ENCODE assay signal across 1 cellular context in the genomic region with DNA sequence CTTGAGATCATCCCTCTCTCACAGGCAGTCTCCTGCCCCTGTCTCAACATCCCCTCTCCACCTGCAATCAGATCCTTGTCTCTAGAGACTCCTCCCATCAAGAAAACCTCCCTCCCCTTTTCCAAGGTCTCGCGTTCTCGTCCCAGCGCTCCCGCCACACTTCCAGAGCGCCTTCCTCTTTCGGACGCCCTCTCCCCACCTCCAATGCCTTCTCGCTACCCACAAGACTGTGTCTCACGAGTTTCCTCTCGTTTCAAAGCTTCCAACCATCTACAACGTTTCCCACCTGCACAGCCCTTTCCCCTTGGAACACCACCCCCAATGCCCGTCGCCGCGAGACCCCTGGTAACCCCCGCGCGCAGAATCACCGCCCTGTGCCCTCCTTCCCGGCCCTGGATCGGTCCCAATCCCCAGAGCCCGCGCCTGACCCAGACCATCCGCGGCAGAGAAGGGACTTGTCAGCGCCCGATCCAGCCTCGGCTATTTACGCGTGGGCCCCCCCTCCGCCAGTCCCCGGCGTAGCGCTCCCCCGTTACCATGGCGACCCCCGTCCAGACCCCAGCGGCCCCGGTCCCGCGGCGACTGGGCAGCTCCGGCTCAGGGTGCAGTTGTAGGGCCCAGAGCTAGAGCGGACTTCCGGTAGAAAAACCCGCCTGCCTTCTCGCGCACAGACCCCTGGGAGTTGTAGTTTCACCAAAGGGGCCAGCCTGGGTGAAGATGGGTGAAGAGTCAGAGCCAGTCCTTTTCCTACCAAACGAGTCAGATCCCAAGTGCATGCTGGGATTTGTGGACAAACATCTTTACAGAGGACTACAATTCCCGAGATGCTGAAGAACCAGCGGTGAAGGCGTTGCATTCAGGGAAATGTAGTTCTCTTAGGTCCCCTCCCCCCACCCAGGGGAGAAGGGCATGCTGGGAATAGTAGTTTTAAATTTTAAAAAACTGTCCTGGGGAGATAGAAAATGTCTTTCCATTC.
TF ChIP-seq lines count a peak whose summit lies in the region.

A gene (minus strand): TSS at position 619 of the 976 bp plus-strand sequence. CDS start 80 bp downstream, at position 539.

TF ChIP-seq in K562, 482 proteins besides CTCF, POLR2A, EP300 and RAD21 (continued from another document and continues in another):
- TF ChIP-seq U2AF1 (optimal IDR thresholded peaks at IDR 0.05; ENCODE audit: low read depth, low read length) (no peak), JUN (IDR thresholded peaks at IDR 0.05; ENCODE audit: borderline replicate concordance, low read depth, low read length) (peak; percentile 77), JUN (CRISPR knock-in tag; IDR thresholded peaks at IDR 0.05; ENCODE audit: borderline replicate concordance) (no peak), SMAD2 (IDR thresholded peaks at IDR 0.05; ENCODE audit: low read depth, low read length) (no peak), ZNF561 (CRISPR knock-in tag; conservative IDR thresholded peaks at IDR 0.05) (no peak), POLR3A (IDR thresholded peaks at IDR 0.05; ENCODE audit: borderline replicate concordance, extremely low read depth, insufficient read depth, insufficient read length) (no peak), PRMT5 (CRISPR knock-in tag; IDR thresholded peaks at IDR 0.05) (no peak), RBM25 (IDR thresholded peaks at IDR 0.05; ENCODE audit: low read depth, low read length, severe bottlenecking) (no peak), SMARCC2 (IDR thresholded peaks at IDR 0.05; ENCODE audit: low read depth) (no peak), ZNF766 (CRISPR knock-in tag; conservative IDR thresholded peaks at IDR 0.05) (peak; percentile 99), ZFPM2 (CRISPR knock-in tag; IDR thresholded peaks at IDR 0.05) (no peak), ZNF583 (CRISPR knock-in tag; IDR thresholded peaks at IDR 0.05) (peak; percentile 58; the same call in 1 of the 2 replicates), SOX6 (IDR thresholded peaks at IDR 0.05) (no peak), MYBL2 (IDR thresholded peaks at IDR 0.05; ENCODE audit: low read depth) (no peak), MYBL2 (CRISPR knock-in tag; IDR thresholded peaks at IDR 0.05; ENCODE audit: borderline replicate concordance) (no peak), SMARCA4 (IDR thresholded peaks at IDR 0.05) (peak; percentile 46; the same call in 1 of the 2 replicates), NR2F6 (CRISPR knock-in tag; IDR thresholded peaks at IDR 0.05) (no peak), HLTF (IDR thresholded peaks at IDR 0.05) (peak; percentile 67; the same call in 1 of the 2 replicates), SMC3 (conservative IDR thresholded peaks at IDR 0.05; ENCODE audit: insufficient read depth, low read depth, low read length) (no peak), FOXK1 (CRISPR knock-in tag; IDR thresholded peaks at IDR 0.05; ENCODE audit: borderline replicate concordance) (0 out of 2 replicates have a peak, but pooled peaks have one; percentile 37), CREBBP (IDR thresholded peaks at IDR 0.05; ENCODE audit: low read depth, low read length) (no peak), ZBTB17 (CRISPR knock-in tag; IDR thresholded peaks at IDR 0.05) (0 out of 2 replicates have a peak, but pooled peaks have one; percentile 64), HEY1 (CRISPR knock-in tag; IDR thresholded peaks at IDR 0.05; ENCODE audit: borderline replicate concordance) (no peak), SETDB1 (IDR thresholded peaks at IDR 0.05; ENCODE audit: low read length) (no peak), RUNX1 (IDR thresholded peaks at IDR 0.05; ENCODE audit: low read depth) (no peak), ZNF133 (CRISPR knock-in tag; IDR thresholded peaks at IDR 0.05) (no peak), ZSCAN32 (CRISPR knock-in tag; IDR thresholded peaks at IDR 0.05) (no peak), KLF16 (IDR thresholded peaks at IDR 0.05) (no peak), ZNF232 (CRISPR knock-in tag; IDR thresholded peaks at IDR 0.05) (no peak), SMARCE1 (IDR thresholded peaks at IDR 0.05) (no peak; the same call in none of the 2 replicates), PHB (CRISPR knock-in tag; IDR thresholded peaks at IDR 0.05) (peak; percentile 27; the same call in 1 of the 2 replicates), MCM2 (IDR thresholded peaks at IDR 0.05; ENCODE audit: low read depth) (no peak), PCBP1 (IDR thresholded peaks at IDR 0.05; ENCODE audit: low read depth, low read length, poor library complexity, severe bottlenecking) (peak; percentile 68), CC2D1A (IDR thresholded peaks at IDR 0.05) (no peak), ZFP1 (CRISPR knock-in tag; IDR thresholded peaks at IDR 0.05) (no peak), ILF3 (IDR thresholded peaks at IDR 0.05; ENCODE audit: borderline replicate concordance) (no peak), COPS2 (conservative IDR thresholded peaks at IDR 0.05) (no peak), NR2C2 (CRISPR knock-in tag; IDR thresholded peaks at IDR 0.05) (peak; percentile 82), NR2C2 (tag; IDR thresholded peaks at IDR 0.05) (peak; percentile 95), PTRF (tag; IDR thresholded peaks at IDR 0.05) (no peak), ZNF699 (CRISPR knock-in tag; IDR thresholded peaks at IDR 0.05; ENCODE audit: insufficient replicate concordance) (no peak), THRAP3 (IDR thresholded peaks at IDR 0.05; ENCODE audit: borderline replicate concordance) (no peak), NONO (IDR thresholded peaks at IDR 0.05; ENCODE audit: low read depth in 2 of 2, low read length in 1 of 2) (no peak), BCL6 (CRISPR knock-in tag; IDR thresholded peaks at IDR 0.05) (peak; percentile 84), RBM14 (IDR thresholded peaks at IDR 0.05; ENCODE audit: borderline replicate concordance, insufficient read depth, low read depth, low read length) (no peak), DACH1 (IDR thresholded peaks at IDR 0.05; ENCODE audit: partially characterized antibody) (no peak), BRCA1 (IDR thresholded peaks at IDR 0.05) (no peak), BRCA1 (CRISPR knock-in tag; IDR thresholded peaks at IDR 0.05) (no peak), ETV6 (IDR thresholded peaks at IDR 0.05; ENCODE audit: borderline replicate concordance in 1 of 2, low read depth in 2 of 2, low read length in 1 of 2) (no peak), ETV6 (CRISPR knock-in tag; IDR thresholded peaks at IDR 0.05; ENCODE audit: borderline replicate concordance) (no peak), MYNN (IDR thresholded peaks at IDR 0.05) (no peak; the same call in 1 of the 2 replicates), MYNN (CRISPR knock-in tag; IDR thresholded peaks at IDR 0.05) (no peak), ZNF12 (CRISPR knock-in tag; IDR thresholded peaks at IDR 0.05) (peak; percentile 76; the same call in 1 of the 2 replicates), ZNF175 (CRISPR knock-in tag; IDR thresholded peaks at IDR 0.05; ENCODE audit: low read depth) (peak; percentile 97), HNRNPUL1 (IDR thresholded peaks at IDR 0.05; ENCODE audit: low read length) (no peak), MTA3 (IDR thresholded peaks at IDR 0.05; ENCODE audit: borderline replicate concordance) (peak; percentile 79; the same call in 1 of the 2 replicates), ZNF830 (CRISPR knock-in tag; IDR thresholded peaks at IDR 0.05) (0 out of 2 replicates have a peak, but pooled peaks have one; percentile 46), NFXL1 (CRISPR knock-in tag; IDR thresholded peaks at IDR 0.05) (no peak), ZBTB1 (CRISPR knock-in tag; IDR thresholded peaks at IDR 0.05; ENCODE audit: borderline replicate concordance, low read depth) (no peak), MBD2 (IDR thresholded peaks at IDR 0.05; ENCODE audit: borderline replicate concordance, low read depth) (peak; percentile 98), ZBTB7A (IDR thresholded peaks at IDR 0.05; ENCODE audit: borderline replicate concordance, control insufficient read depth, low read depth, low read length) (peak; percentile 89)
- TF ChIP-seq, protein P1, sequence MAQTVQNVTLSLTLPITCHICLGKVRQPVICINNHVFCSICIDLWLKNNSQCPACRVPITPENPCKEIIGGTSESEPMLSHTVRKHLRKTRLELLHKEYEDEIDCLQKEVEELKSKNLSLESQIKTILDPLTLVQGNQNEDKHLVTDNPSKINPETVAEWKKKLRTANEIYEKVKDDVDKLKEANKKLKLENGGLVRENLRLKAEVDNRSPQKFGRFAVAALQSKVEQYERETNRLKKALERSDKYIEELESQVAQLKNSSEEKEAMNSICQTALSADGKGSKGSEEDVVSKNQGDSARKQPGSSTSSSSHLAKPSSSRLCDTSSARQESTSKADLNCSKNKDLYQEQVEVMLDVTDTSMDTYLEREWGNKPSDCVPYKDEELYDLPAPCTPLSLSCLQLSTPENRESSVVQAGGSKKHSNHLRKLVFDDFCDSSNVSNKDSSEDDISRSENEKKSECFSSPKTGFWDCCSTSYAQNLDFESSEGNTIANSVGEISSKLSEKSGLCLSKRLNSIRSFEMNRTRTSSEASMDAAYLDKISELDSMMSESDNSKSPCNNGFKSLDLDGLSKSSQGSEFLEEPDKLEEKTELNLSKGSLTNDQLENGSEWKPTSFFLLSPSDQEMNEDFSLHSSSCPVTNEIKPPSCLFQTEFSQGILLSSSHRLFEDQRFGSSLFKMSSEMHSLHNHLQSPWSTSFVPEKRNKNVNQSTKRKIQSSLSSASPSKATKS (CRISPR knock-in tag; IDR thresholded peaks at IDR 0.05): no peak
- TF ChIP-seq, protein P2, sequence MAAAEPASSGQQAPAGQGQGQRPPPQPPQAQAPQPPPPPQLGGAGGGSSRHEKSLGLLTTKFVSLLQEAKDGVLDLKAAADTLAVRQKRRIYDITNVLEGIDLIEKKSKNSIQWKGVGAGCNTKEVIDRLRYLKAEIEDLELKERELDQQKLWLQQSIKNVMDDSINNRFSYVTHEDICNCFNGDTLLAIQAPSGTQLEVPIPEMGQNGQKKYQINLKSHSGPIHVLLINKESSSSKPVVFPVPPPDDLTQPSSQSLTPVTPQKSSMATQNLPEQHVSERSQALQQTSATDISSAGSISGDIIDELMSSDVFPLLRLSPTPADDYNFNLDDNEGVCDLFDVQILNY (CRISPR knock-in tag; IDR thresholded peaks at IDR 0.05): no peak; the same call in 1 of the 2 replicates
- TF ChIP-seq, protein P3, sequence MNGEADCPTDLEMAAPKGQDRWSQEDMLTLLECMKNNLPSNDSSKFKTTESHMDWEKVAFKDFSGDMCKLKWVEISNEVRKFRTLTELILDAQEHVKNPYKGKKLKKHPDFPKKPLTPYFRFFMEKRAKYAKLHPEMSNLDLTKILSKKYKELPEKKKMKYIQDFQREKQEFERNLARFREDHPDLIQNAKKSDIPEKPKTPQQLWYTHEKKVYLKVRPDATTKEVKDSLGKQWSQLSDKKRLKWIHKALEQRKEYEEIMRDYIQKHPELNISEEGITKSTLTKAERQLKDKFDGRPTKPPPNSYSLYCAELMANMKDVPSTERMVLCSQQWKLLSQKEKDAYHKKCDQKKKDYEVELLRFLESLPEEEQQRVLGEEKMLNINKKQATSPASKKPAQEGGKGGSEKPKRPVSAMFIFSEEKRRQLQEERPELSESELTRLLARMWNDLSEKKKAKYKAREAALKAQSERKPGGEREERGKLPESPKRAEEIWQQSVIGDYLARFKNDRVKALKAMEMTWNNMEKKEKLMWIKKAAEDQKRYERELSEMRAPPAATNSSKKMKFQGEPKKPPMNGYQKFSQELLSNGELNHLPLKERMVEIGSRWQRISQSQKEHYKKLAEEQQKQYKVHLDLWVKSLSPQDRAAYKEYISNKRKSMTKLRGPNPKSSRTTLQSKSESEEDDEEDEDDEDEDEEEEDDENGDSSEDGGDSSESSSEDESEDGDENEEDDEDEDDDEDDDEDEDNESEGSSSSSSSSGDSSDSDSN (IDR thresholded peaks at IDR 0.05; ENCODE audit: borderline replicate concordance in 1 of 2, low read depth in 2 of 2, low read length in 2 of 2): peak; percentile 55 to 63; a peak in 2 of 4 replicates
- TF ChIP-seq, protein P4, sequence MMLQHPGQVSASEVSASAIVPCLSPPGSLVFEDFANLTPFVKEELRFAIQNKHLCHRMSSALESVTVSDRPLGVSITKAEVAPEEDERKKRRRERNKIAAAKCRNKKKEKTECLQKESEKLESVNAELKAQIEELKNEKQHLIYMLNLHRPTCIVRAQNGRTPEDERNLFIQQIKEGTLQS (IDR thresholded peaks at IDR 0.05): no peak
- TF ChIP-seq, protein P4 (CRISPR knock-in tag; conservative IDR thresholded peaks at IDR 0.05): 0 out of 2 replicates have a peak, but pooled peaks have one; percentile 0
- TF ChIP-seq, protein P5, sequence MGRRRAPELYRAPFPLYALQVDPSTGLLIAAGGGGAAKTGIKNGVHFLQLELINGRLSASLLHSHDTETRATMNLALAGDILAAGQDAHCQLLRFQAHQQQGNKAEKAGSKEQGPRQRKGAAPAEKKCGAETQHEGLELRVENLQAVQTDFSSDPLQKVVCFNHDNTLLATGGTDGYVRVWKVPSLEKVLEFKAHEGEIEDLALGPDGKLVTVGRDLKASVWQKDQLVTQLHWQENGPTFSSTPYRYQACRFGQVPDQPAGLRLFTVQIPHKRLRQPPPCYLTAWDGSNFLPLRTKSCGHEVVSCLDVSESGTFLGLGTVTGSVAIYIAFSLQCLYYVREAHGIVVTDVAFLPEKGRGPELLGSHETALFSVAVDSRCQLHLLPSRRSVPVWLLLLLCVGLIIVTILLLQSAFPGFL (CRISPR knock-in tag; IDR thresholded peaks at IDR 0.05): no peak
- TF ChIP-seq, protein P6, sequence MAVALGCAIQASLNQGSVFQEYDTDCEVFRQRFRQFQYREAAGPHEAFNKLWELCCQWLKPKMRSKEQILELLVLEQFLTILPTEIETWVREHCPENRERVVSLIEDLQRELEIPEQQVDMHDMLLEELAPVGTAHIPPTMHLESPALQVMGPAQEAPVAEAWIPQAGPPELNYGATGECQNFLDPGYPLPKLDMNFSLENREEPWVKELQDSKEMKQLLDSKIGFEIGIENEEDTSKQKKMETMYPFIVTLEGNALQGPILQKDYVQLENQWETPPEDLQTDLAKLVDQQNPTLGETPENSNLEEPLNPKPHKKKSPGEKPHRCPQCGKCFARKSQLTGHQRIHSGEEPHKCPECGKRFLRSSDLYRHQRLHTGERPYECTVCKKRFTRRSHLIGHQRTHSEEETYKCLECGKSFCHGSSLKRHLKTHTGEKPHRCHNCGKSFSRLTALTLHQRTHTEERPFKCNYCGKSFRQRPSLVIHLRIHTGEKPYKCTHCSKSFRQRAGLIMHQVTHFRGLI (CRISPR knock-in tag; IDR thresholded peaks at IDR 0.05): no peak
- TF ChIP-seq, protein P7, sequence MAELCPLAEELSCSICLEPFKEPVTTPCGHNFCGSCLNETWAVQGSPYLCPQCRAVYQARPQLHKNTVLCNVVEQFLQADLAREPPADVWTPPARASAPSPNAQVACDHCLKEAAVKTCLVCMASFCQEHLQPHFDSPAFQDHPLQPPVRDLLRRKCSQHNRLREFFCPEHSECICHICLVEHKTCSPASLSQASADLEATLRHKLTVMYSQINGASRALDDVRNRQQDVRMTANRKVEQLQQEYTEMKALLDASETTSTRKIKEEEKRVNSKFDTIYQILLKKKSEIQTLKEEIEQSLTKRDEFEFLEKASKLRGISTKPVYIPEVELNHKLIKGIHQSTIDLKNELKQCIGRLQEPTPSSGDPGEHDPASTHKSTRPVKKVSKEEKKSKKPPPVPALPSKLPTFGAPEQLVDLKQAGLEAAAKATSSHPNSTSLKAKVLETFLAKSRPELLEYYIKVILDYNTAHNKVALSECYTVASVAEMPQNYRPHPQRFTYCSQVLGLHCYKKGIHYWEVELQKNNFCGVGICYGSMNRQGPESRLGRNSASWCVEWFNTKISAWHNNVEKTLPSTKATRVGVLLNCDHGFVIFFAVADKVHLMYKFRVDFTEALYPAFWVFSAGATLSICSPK (IDR thresholded peaks at IDR 0.05; ENCODE audit: borderline replicate concordance): no peak
